In the genomic region with DNA sequence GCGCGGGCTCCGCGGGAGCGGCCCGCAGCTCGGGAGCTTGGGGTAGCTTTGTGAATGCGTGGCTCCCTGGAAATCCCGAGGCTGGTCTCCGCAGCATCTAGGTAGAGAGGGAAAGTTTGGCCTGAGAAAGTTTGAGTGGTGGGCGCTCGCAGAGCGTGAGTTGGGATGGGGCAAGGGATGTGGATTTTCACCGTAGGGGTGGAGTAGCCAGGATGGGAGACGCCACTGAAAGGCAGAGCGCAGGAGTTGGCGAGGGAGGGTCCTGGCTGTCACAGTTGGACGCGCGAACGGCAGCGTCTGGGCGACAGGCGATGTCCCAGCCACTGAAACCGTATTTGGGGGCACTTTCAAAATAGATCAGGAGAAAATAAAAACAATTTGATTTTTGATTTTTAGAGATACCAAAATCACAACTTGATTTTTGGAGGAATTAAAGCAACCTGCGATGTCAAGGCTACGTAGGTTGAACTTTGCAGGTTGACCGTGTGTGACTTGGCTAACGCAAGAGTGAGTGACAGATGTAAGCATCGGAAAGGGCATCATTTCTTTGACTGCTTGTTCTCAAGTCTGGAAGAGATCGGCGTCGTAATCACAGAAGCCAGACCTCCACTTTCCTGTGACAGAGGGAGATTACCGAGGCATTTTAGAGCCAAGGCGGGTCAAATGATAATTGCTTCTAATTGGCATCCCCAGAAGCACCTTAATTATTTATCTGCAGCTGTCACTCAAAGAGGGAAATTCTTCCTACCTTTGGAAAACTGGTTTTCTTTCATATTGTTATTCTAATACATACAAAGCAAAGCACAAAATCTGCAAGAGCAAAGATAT, we compare ENCODE assay signal across 1 cellular context.
A peak's percentile ranks its signal among the peaks of the same experiment; 100 is the strongest.
TF ChIP-seq lines count a peak whose summit lies in the region.

No MANE protein-coding gene starts in this region.

TF ChIP-seq in HEK293, 187 proteins besides CTCF, POLR2A, EP300 and RAD21 (continued from another document):
- TF ChIP-seq ZSCAN18 (tag by site-specific recombination; IDR thresholded peaks at IDR 0.05) (no peak), ZNF184 (tag by site-specific recombination; IDR thresholded peaks at IDR 0.05) (no peak), ZNF776 (tag by site-specific recombination; IDR thresholded peaks at IDR 0.05; ENCODE audit: borderline replicate concordance) (no peak), GLIS2 (tag by site-specific recombination; IDR thresholded peaks at IDR 0.05) (no peak; the same call in none of the 2 replicates), ZNF175 (tag by site-specific recombination; IDR thresholded peaks at IDR 0.05) (no peak), ZNF580 (tag by site-specific recombination; IDR thresholded peaks at IDR 0.05) (0 out of 2 replicates have a peak, but pooled peaks have one; percentile 14), ZNF623 (tag by site-specific recombination; IDR thresholded peaks at IDR 0.05) (no peak), ZNF223 (tag by site-specific recombination; IDR thresholded peaks at IDR 0.05) (no peak), ZNF37A (tag by site-specific recombination; IDR thresholded peaks at IDR 0.05) (no peak), ZNF24 (tag by site-specific recombination; IDR thresholded peaks at IDR 0.05) (no peak), FEZF1 (tag by site-specific recombination; IDR thresholded peaks at IDR 0.05) (0 out of 2 replicates have a peak, but pooled peaks have one; percentile 23), BCL11B (tag by site-specific recombination; IDR thresholded peaks at IDR 0.05; ENCODE audit: low read depth) (no peak), ZNF692 (tag by site-specific recombination; IDR thresholded peaks at IDR 0.05) (no peak), ZNF48 (tag by site-specific recombination; IDR thresholded peaks at IDR 0.05) (no peak), ZNF140 (tag by site-specific recombination; IDR thresholded peaks at IDR 0.05) (no peak), ZBTB8A (tag by site-specific recombination; IDR thresholded peaks at IDR 0.05) (no peak; the same call in none of the 2 replicates), ZBTB1 (tag by site-specific recombination; IDR thresholded peaks at IDR 0.05) (no peak), PBX3 (CRISPR knock-in tag; IDR thresholded peaks at IDR 0.05) (no peak), ZNF514 (tag by site-specific recombination; IDR thresholded peaks at IDR 0.05) (no peak), KLF16 (tag by site-specific recombination; IDR thresholded peaks at IDR 0.05) (peak; percentile 50; the same call in 1 of the 2 replicates), ZNF10 (tag by site-specific recombination; IDR thresholded peaks at IDR 0.05) (no peak), SETDB1 (IDR thresholded peaks at IDR 0.05; ENCODE audit: insufficient read length, low read length) (no peak), ZNF501 (tag by site-specific recombination; IDR thresholded peaks at IDR 0.05) (peak; percentile 29; the same call in 1 of the 2 replicates), ZNF704 (tag by site-specific recombination; IDR thresholded peaks at IDR 0.05) (no peak), ZFP37 (tag by site-specific recombination; IDR thresholded peaks at IDR 0.05) (peak; percentile 86), ZNF121 (tag by site-specific recombination; IDR thresholded peaks at IDR 0.05) (no peak), ZNF148 (tag by site-specific recombination; IDR thresholded peaks at IDR 0.05; ENCODE audit: borderline replicate concordance) (no peak), ZNF610 (tag by site-specific recombination; IDR thresholded peaks at IDR 0.05; ENCODE audit: borderline replicate concordance) (peak; percentile 62; the same call in 1 of the 2 replicates), ZNF518A (tag by site-specific recombination; conservative IDR thresholded peaks at IDR 0.05; ENCODE audit: low read depth) (no peak), ZNF394 (tag by site-specific recombination; IDR thresholded peaks at IDR 0.05; ENCODE audit: borderline replicate concordance) (peak; percentile 90)
- TF ChIP-seq, protein P1, sequence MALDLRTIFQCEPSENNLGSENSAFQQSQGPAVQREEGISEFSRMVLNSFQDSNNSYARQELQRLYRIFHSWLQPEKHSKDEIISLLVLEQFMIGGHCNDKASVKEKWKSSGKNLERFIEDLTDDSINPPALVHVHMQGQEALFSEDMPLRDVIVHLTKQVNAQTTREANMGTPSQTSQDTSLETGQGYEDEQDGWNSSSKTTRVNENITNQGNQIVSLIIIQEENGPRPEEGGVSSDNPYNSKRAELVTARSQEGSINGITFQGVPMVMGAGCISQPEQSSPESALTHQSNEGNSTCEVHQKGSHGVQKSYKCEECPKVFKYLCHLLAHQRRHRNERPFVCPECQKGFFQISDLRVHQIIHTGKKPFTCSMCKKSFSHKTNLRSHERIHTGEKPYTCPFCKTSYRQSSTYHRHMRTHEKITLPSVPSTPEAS (tag by site-specific recombination; IDR thresholded peaks at IDR 0.05): no peak
- TF ChIP-seq, protein P2, sequence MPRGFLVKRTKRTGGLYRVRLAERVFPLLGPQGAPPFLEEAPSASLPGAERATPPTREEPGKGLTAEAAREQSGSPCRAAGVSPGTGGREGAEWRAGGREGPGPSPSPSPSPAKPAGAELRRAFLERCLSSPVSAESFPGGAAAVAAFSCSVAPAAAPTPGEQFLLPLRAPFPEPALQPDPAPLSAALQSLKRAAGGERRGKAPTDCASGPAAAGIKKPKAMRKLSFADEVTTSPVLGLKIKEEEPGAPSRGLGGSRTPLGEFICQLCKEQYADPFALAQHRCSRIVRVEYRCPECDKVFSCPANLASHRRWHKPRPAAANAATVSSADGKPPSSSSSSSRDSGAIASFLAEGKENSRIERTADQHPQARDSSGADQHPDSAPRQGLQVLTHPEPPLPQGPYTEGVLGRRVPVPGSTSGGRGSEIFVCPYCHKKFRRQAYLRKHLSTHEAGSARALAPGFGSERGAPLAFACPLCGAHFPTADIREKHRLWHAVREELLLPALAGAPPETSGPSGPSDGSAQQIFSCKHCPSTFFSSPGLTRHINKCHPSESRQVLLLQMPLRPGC (tag by site-specific recombination; IDR thresholded peaks at IDR 0.05): 0 out of 2 replicates have a peak, but pooled peaks have one; percentile 32
- TF ChIP-seq, protein P3, sequence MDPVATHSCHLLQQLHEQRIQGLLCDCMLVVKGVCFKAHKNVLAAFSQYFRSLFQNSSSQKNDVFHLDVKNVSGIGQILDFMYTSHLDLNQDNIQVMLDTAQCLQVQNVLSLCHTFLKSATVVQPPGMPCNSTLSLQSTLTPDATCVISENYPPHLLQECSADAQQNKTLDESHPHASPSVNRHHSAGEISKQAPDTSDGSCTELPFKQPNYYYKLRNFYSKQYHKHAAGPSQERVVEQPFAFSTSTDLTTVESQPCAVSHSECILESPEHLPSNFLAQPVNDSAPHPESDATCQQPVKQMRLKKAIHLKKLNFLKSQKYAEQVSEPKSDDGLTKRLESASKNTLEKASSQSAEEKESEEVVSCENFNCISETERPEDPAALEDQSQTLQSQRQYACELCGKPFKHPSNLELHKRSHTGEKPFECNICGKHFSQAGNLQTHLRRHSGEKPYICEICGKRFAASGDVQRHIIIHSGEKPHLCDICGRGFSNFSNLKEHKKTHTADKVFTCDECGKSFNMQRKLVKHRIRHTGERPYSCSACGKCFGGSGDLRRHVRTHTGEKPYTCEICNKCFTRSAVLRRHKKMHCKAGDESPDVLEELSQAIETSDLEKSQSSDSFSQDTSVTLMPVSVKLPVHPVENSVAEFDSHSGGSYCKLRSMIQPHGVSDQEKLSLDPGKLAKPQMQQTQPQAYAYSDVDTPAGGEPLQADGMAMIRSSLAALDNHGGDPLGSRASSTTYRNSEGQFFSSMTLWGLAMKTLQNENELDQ (tag by site-specific recombination; IDR thresholded peaks at IDR 0.05; ENCODE audit: low read depth): no peak
TF ChIP-seq in HEK293: peak in this region for 39.
